Comparison of ENCODE assay signal across 8 cellular contexts in the genomic region with DNA sequence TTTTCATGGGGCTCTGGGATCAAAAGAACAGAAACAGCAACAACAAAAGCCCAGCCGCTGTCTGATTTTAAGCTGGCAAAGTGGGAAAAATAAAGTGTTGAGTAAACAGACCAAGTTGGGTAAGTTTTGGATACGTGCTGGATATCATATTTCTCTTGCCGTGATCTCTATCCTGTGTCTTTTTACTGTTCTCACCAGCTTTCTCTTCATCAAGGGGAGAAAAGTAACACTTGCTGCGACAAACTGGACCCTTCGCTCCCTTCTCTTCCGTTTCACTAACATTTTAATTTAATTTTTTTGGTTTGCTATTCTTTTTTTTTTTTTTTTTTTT. TPM values are rescaled to one million over a fixed set of nuclear protein-coding genes. Genes with fewer than 3 reads are reported as not detected.
DNase-seq lines count a peak whose midpoint lies in the region; ATAC-seq and TF ChIP-seq lines count a peak whose summit lies in the region.

No MANE protein-coding gene starts in this region.

- H3K4me3 Mint-ChIP-seq in natural killer cell treated with Interleukin-12 subunit alpha and Interleukin-12 subunit beta and Interleukin-15 and Interleukin-18, amount 100 ng/mL, for 72 hours: peak overlapping the region; percentile 84

- DNase-seq in BJ (ENCODE audit: low read depth) (no peak), NB4 (ENCODE audit: low read depth) (no peak), posterior cingulate gyrus (no peak)
- no peak for DNase-seq in effector memory CD4-positive, alpha-beta T cell
- DNase-seq in natural killer cell treated with Interleukin-12 subunit alpha and Interleukin-12 subunit beta and Interleukin-15 and Interleukin-18, amount 100 ng/mL, for 72 hours (ENCODE audit: low spot score): no peak
- DNase-seq in effector CD4-positive, alpha-beta T cell: no peak

- intact Hi-C loops in posterior cingulate gyrus (cut with DNase I): loop anchor here (2.0 kb wide), 1 partner anchor 92 kb away; the partner anchor contains the start of genes LNP1 and TOMM70

- peak overlapping the region; percentile 48 to 66 for H3K27ac Mint-ChIP-seq in natural killer cell treated with Interleukin-12 subunit alpha and Interleukin-12 subunit beta and Interleukin-15 and Interleukin-18, amount 100 ng/mL, for 72 hours

- no peak for TF ChIP-seq POLR2A in NB4 (IDR thresholded peaks at IDR 0.05; ENCODE audit: extremely low read depth, insufficient read length)

- CTCF ChIA-PET in BJ (lab: Yijun Ruan, JAX): interaction anchor here (0.6 to 1.2 kb wide), 3 partner anchors 30 to 1175 kb away, joined by 3 read pairs; no protein-coding TSS in a partner anchor

- no peak for ATAC-seq in natural killer cell treated with Interleukin-12 subunit alpha and Interleukin-12 subunit beta and Interleukin-15 and Interleukin-18, amount 100 ng/mL, for 72 hours
- no peak for ATAC-seq in GM19035 (IDR thresholded peaks at IDR 0.05; ENCODE audit: unreplicated experiment)
- ATAC-seq in HG02798 (IDR thresholded peaks at IDR 0.05; ENCODE audit: poor library complexity, unreplicated experiment): no peak

- POLR2A ChIA-PET in BJ (lab: Charles Lee): interaction anchor here (0.6 to 1.0 kb wide), 9 partner anchors 24 to 1359 kb away, joined by 3 to 17 read pairs (median 8); no protein-coding TSS in a partner anchor

- H3K4me1 ChIP-seq in effector memory CD4-positive, alpha-beta T cell (ENCODE audit: control insufficient read depth, insufficient read depth, low read length, poor library complexity, severe bottlenecking): peaks cover 2% of the 10 kb centered on the region

- TF ChIP-seq CTCF in BJ (IDR thresholded peaks at IDR 0.05; ENCODE audit: insufficient read depth, low read depth, low read length) (no peak), NB4 (IDR thresholded peaks at IDR 0.05; ENCODE audit: low read depth, low read length) (no peak)

- no peaks in the 10 kb centered on the region for H3K36me3 Mint-ChIP-seq in natural killer cell treated with Interleukin-12 subunit alpha and Interleukin-12 subunit beta and Interleukin-15 and Interleukin-18, amount 100 ng/mL, for 72 hours

- no peaks in the 10 kb centered on the region for H3K9me3 Mint-ChIP-seq in natural killer cell treated with Interleukin-12 subunit alpha and Interleukin-12 subunit beta and Interleukin-15 and Interleukin-18, amount 100 ng/mL, for 72 hours

- H3K27ac ChIP-seq in effector memory CD4-positive, alpha-beta T cell (ENCODE audit: insufficient read depth, low read length, poor library complexity, severe bottlenecking): no peak overlapping the region

- H3K4me3 ChIP-seq in BJ (ENCODE audit: low read depth, low read length): peak overlapping the region; percentile 52
- H3K4me3 ChIP-seq in NB4 (ENCODE audit: low read depth, low read length): peak overlapping the region; percentile 55
- peak overlapping the region; percentile 61 for H3K4me3 ChIP-seq in effector memory CD4-positive, alpha-beta T cell (ENCODE audit: insufficient read depth, low read depth, low read length, poor library complexity, severe bottlenecking)

- peaks cover 0 to 16% of the 10 kb centered on the region in 2 donors for H3K4me1 Mint-ChIP-seq in natural killer cell treated with Interleukin-12 subunit alpha and Interleukin-12 subunit beta and Interleukin-15 and Interleukin-18, amount 100 ng/mL, for 72 hours (ENCODE audit: low read depth in 2 of 2)

- H3K9me3 ChIP-seq in effector memory CD4-positive, alpha-beta T cell (ENCODE audit: control insufficient read depth, low read length): no peaks in the 10 kb centered on the region

- peaks cover 11 to 24% of the 10 kb centered on the region in 2 donors for H3K27me3 Mint-ChIP-seq in natural killer cell treated with Interleukin-12 subunit alpha and Interleukin-12 subunit beta and Interleukin-15 and Interleukin-18, amount 100 ng/mL, for 72 hours

- no peaks in the 10 kb centered on the region for H3K27me3 ChIP-seq in BJ (ENCODE audit: control insufficient read depth, insufficient read depth, low read length)
- H3K27me3 ChIP-seq in effector memory CD4-positive, alpha-beta T cell (replicated peaks; ENCODE audit: control insufficient read depth, insufficient read depth, low read length, poor library complexity, severe bottlenecking): no peaks in the 10 kb centered on the region

- no peaks in the 10 kb centered on the region for H3K36me3 ChIP-seq in BJ (ENCODE audit: control insufficient read depth, insufficient read depth, low read length)
- H3K36me3 ChIP-seq in effector memory CD4-positive, alpha-beta T cell (ENCODE audit: control insufficient read depth, insufficient read depth, low read length): no peaks in the 10 kb centered on the region

RNA-seq across cellular contexts. Expression of gene TMEM45A, which starts 0.4 kb away (rescaled TPM):
- 35.1 and 68.4 TPM in 2 replicates for polyA plus RNA-seq in BJ (2011; rRNA removed)
- polyA minus RNA-seq in BJ (2011; rRNA and poly(A)+ RNA removed): 11.6 and 22.1 TPM in 2 replicates
- 1 to 10 TPM; 1.1 to 4.5 TPM for total RNA-seq in natural killer cell treated with Interleukin-12 subunit alpha and Interleukin-12 subunit beta and Interleukin-15 and Interleukin-18, amount 100 ng/mL, for 72 hours
